In the genomic region with DNA sequence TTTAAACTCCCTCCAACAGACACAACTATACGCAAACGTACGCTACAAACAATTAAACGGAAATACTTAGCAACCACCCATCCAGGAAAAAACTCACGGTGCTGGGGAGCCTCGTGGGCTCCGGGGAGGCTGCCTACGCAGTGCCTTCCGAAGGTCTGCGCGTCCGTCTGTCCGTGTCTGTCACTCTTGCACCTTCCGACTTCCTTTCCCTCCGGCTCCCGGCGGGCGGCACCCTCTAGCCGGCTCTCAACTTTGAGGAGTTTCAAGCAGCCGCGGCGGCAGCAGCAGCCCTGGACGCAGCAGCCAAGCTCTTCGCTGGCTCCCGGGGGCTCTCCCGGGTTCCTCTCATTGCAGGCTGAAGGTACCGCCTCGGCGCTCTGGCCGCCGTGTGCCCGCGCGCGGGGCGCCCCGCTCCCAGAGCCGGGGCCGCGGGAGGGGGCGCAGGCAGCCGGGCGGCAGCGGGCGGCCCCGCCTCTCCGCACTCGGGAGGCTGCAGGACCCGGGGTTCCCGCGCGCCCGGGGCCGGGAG, we compare ENCODE assay signal across 8 cellular contexts. TPM values are rescaled to one million over a fixed set of nuclear protein-coding genes. Genes with fewer than 3 reads are reported as not detected.
A peak's percentile ranks its signal among the peaks of the same experiment; 100 is the strongest.
DNase-seq lines count a peak whose midpoint lies in the region; ATAC-seq and TF ChIP-seq lines count a peak whose summit lies in the region.

A gene with protein sequence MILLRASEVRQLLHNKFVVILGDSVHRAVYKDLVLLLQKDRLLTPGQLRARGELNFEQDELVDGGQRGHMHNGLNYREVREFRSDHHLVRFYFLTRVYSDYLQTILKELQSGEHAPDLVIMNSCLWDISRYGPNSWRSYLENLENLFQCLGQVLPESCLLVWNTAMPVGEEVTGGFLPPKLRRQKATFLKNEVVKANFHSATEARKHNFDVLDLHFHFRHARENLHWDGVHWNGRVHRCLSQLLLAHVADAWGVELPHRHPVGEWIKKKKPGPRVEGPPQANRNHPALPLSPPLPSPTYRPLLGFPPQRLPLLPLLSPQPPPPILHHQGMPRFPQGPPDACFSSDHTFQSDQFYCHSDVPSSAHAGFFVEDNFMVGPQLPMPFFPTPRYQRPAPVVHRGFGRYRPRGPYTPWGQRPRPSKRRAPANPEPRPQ (plus strand): TSS at position 257 of the 529 bp plus-strand sequence. CDS start 155,443 bp downstream, outside the sequence.

- no peak for TF ChIP-seq POLR2A in stomach (IDR thresholded peaks at IDR 0.05)

- peak; percentile 4 for DNase-seq in SKM-1 treated with dmso at 0.1 percent for 144 hours (lab: John Stamatoyannopoulos, UW; ENCODE audit: unreplicated experiment)
- no peak for DNase-seq in SKM-1 (lab: John Stamatoyannopoulos, UW; ENCODE audit: unreplicated experiment)
- DNase-seq in OCI-LY7 (ENCODE audit: low spot score), result peak; percentile 38
- DNase-seq in activated T-cell treated with anti-CD3 and anti-CD28 coated beads, Interleukin-2, amount 50 U/mL, for 4 hours, result peak; percentile 62
- peak; percentile 71 for DNase-seq in fibroblast of peridontal ligament (ENCODE audit: extremely low read depth)
- no peak for DNase-seq in nephron progenitor cell
- DNase-seq in stomach, result peak; percentile 70

- no peaks in the 10 kb centered on the region for H3K9me3 Mint-ChIP-seq in activated T-cell treated with anti-CD3 and anti-CD28 coated beads, Interleukin-2, amount 50 U/mL, for 4 hours
- H3K9me3 Mint-ChIP-seq in nephron progenitor cell, result no peaks in the 10 kb centered on the region

- no TSS peak for BruUV-seq in OCI-LY7 (replicated peaks; lab: Mats Ljungman, UMichigan)

- H2AFZ ChIP-seq in OCI-LY7 (ENCODE audit: low read length), result peak within 1 kb of the TSS; percentile 57; the same call in 1 of the 2 replicates

- no peak for TF ChIP-seq EP300 in stomach (IDR thresholded peaks at IDR 0.05)

- no peaks in the 10 kb centered on the region for H3K27me3 Mint-ChIP-seq in activated T-cell treated with anti-CD3 and anti-CD28 coated beads, Interleukin-2, amount 50 U/mL, for 4 hours (ENCODE audit: low read depth)
- H3K27me3 Mint-ChIP-seq in nephron progenitor cell (ENCODE audit: low read depth, poor library complexity), result peaks cover 49% of the 10 kb centered on the region

- H4K20me1 ChIP-seq in OCI-LY7 (ENCODE audit: insufficient read depth, low read length), result no peaks in the 10 kb centered on the region

- ATAC-seq in HG03342 (IDR thresholded peaks at IDR 0.05; ENCODE audit: unreplicated experiment), result peak; percentile 66
- peak; percentile 64 to 65 for ATAC-seq in activated T-cell treated with anti-CD3 and anti-CD28 coated beads, Interleukin-2, amount 50 U/mL, for 4 hours

- no peak within 1 kb of the TSS for H3K27ac ChIP-seq in OCI-LY7 (ENCODE audit: low read depth, low read length, poor library complexity, severe bottlenecking)
- peak within 1 kb of the TSS; percentile 84 to 92 (median 89) for H3K27ac ChIP-seq in stomach

- H3K9me3 ChIP-seq in OCI-LY7 (ENCODE audit: low read length) (no peaks in the 10 kb centered on the region), stomach (no peaks in the 10 kb centered on the region)

- H3K4me3 ChIP-seq in OCI-LY7 (ENCODE audit: low read depth, low read length, poor library complexity, severe bottlenecking), result peak within 1 kb of the TSS; percentile 50
- peak within 1 kb of the TSS; percentile 72 to 92 (median 80) for H3K4me3 ChIP-seq in stomach

- peak within 1 kb of the TSS; percentile 64 for H3K4me2 ChIP-seq in OCI-LY7 (ENCODE audit: low read length)

- POLR2A ChIA-PET in OCI-LY7 (lab: Charles Lee), result interaction anchor here (0.6 to 2.2 kb wide), 4 partner anchors 13 to 627 kb away, joined by 3 to 5 read pairs (median 4); no protein-coding TSS in a partner anchor

- TF ChIP-seq CTCF in OCI-LY7 (conservative IDR thresholded peaks at IDR 0.05; ENCODE audit: low read length) (peak; percentile 43), nephron progenitor cell (IDR thresholded peaks at IDR 0.05) (no peak), stomach (IDR thresholded peaks at IDR 0.05) (peak in 3 of 7 experiments; percentile 12 to 21 (median 19))

- peaks cover 8% of the 10 kb centered on the region for H3K36me3 Mint-ChIP-seq in activated T-cell treated with anti-CD3 and anti-CD28 coated beads, Interleukin-2, amount 50 U/mL, for 4 hours (ENCODE audit: insufficient read depth)
- H3K36me3 Mint-ChIP-seq in nephron progenitor cell (ENCODE audit: low read depth), result no peaks in the 10 kb centered on the region

- CTCF ChIA-PET in OCI-LY7 (lab: Charles Lee; ENCODE audit: unreplicated experiment), result no interaction called here

- intact Hi-C loops in OCI-LY7 (cut with micrococcal nuclease; ENCODE audit: unreplicated experiment), result loop anchor here (1.0 to 5.0 kb wide), 3 partner anchors 47 to 330 kb away; no protein-coding TSS in a partner anchor
- intact Hi-C loops in stomach (cut with DNase I; ENCODE audit: low total_unique reads), result no loop called here

- no peaks in the 10 kb centered on the region for H3K9me2 ChIP-seq in OCI-LY7 (ENCODE audit: insufficient read depth, low read length)

- H3K36me3 ChIP-seq in OCI-LY7 (ENCODE audit: insufficient read depth, low read length), result no peaks in the 10 kb centered on the region
- H3K36me3 ChIP-seq in stomach, result no peaks in the 10 kb centered on the region

- H3K4me3 Mint-ChIP-seq in activated T-cell treated with anti-CD3 and anti-CD28 coated beads, Interleukin-2, amount 50 U/mL, for 4 hours, result peak within 1 kb of the TSS; percentile 99
- H3K4me3 Mint-ChIP-seq in nephron progenitor cell, result peak within 1 kb of the TSS; percentile 87

- WGBS in stomach, 5 donors, result 0 to 1% (median 0%) methylated on average over 25 to 54 of the region's 54 CpGs

- H3K27ac Mint-ChIP-seq in nephron progenitor cell, result no peak within 1 kb of the TSS

- H3K79me2 ChIP-seq in OCI-LY7 (ENCODE audit: insufficient read depth, low read depth, low read length), result no peaks in the 10 kb centered on the region

- peaks cover 71% of the 10 kb centered on the region for H3K4me1 Mint-ChIP-seq in activated T-cell treated with anti-CD3 and anti-CD28 coated beads, Interleukin-2, amount 50 U/mL, for 4 hours (ENCODE audit: low read depth)
- peaks cover 25% of the 10 kb centered on the region for H3K4me1 Mint-ChIP-seq in nephron progenitor cell

- H3K27me3 ChIP-seq in stomach, result peaks cover 0 to 16% (median 0%) of the 10 kb centered on the region in 3 donors

- H3K4me1 ChIP-seq in OCI-LY7 (ENCODE audit: insufficient read depth, low read length, poor library complexity, severe bottlenecking) (no peaks in the 10 kb centered on the region), stomach (peaks cover 8 to 59% (median 33%) of the 10 kb centered on the region in 4 donors)

RNA-seq across cellular contexts. Expression of the gene that starts here (rescaled TPM):
- total RNA-seq in OCI-LY7 (2014; rRNA removed; shearing (Covaris generic)), result 8.4 TPM in 2 replicates
- total RNA-seq in OCI-LY7 (2022), result 19.3 and 24.3 TPM in 2 replicates
- 10 to 100 TPM; 57.1 to 78.2 (median 71.2) TPM for total RNA-seq in activated T-cell treated with anti-CD3 and anti-CD28 coated beads, Interleukin-2, amount 50 U/mL, for 4 hours
- total RNA-seq in stomach, result 1 to 10 TPM in 3 of 5 donors, under 1 TPM in 1, not detected in 1; 0.73 to 7.6 (median 5.2) TPM
- 1 to 10 TPM; 1.4 to 2.4 (median 2.1) TPM for polyA plus RNA-seq in stomach

Comparison
In these comparisons a context has a peak if more than half of its experiments do, and no peak if none do; other contexts are left out.
1. DNase-seq: peak in SKM-1 treated with dmso at 0.1 percent for 144 hours (single experiment), OCI-LY7 (single experiment), activated T-cell treated with anti-CD3 and anti-CD28 coated beads, Interleukin-2, amount 50 U/mL, for 4 hours (single experiment), fibroblast of peridontal ligament (single experiment) and stomach (single experiment); none in SKM-1 (single experiment) and nephron progenitor cell (single experiment).